ENCODE assay signal across 8 cellular contexts in the genomic region with DNA sequence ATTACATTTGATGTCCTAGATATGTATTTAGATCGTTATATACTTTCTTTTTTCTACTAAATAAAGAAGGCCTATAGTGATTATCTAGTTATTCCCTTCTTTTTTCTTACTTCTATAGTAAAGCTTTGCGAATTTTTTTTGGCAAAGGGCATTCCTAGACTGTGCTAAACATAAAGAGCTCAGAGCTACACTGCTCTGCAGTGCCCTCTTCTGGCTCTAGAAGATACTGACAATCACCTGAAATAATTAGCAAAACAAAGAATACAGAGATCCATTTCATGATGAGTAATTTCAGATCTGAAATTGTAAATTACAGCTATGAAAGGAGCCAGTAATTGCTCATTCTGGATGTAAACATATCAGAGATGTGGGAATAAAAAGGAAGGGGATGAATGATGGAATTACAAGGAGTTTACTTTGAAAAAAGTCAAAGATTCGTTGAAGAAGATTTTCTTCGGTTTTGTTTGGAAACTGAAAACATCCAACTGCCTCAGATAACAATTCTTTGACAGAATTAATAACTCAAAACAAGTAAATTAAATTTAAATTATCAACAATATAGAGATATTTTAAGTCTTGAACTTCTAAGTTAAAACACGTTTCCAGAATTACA.
DNase-seq lines count a peak whose midpoint lies in the region; ATAC-seq and TF ChIP-seq lines count a peak whose summit lies in the region.

No MANE protein-coding gene starts in this region.

- no peaks in the 10 kb centered on the region for H3K36me3 Mint-ChIP-seq in T-cell

- peaks cover 5 to 11% of the 10 kb centered on the region in 2 donors for H3K27me3 Mint-ChIP-seq in T-cell

- no peak overlapping the region for H3K4me3 Mint-ChIP-seq in T-cell

- no peak overlapping the region for H3K9ac ChIP-seq in MM.1S (ENCODE audit: low read length)

- no peaks in the 10 kb centered on the region for H3K9me2 ChIP-seq in MM.1S (replicated peaks; ENCODE audit: insufficient read depth, low read length)

- DNase-seq in A673 (ENCODE audit: low spot score) (peak; percentile 71), GM06990 (ENCODE audit: extremely low read depth, insufficient read length) (no peak), HCEC 1CT (peak; percentile 48), MM.1S (peak; percentile 56), T-cell (peak in 10 of 34 experiments; percentile 2 to 14 (median 2)), fibroblast of mammary gland (ENCODE audit: low read depth) (peak; percentile 61), osteoblast (ENCODE audit: insufficient read length, low spot score, missing footprints) (no peak)
- DNase-seq in activated CD4-positive, CD25-positive, alpha-beta regulatory T cell (lab: John Stamatoyannopoulos, UW) = no peak

- intact Hi-C loops in A673 (cut with micrococcal nuclease; ENCODE audit: unreplicated experiment) = loop anchor here (2.0 to 10.0 kb wide), 4 partner anchors 406 to 1471 kb away; no protein-coding TSS in a partner anchor

- H3K36me3 ChIP-seq in A673 (ENCODE audit: insufficient read depth, low read length, poor library complexity, severe bottlenecking) (no peaks in the 10 kb centered on the region), GM06990 (ENCODE audit: control insufficient read depth, insufficient read depth, low read length) (no peaks in the 10 kb centered on the region), MM.1S (replicated peaks; ENCODE audit: insufficient read depth, low read length) (no peaks in the 10 kb centered on the region), osteoblast (ENCODE audit: insufficient read depth, low read length) (no peaks in the 10 kb centered on the region)

- H3K4me2 ChIP-seq in MM.1S (ENCODE audit: low read depth, low read length) = no peak overlapping the region
- H3K4me2 ChIP-seq in osteoblast (ENCODE audit: insufficient read depth, low read length) = no peak overlapping the region

- H3K27ac Mint-ChIP-seq in T-cell = no peak overlapping the region

- POLR2A ChIA-PET in A673 (lab: Charles Lee; ENCODE audit: low non-redundant PET) = interaction anchor here (0.7 kb wide), 1 partner anchor 224 kb away, joined by 3 read pairs; no protein-coding TSS in a partner anchor
- POLR2A ChIA-PET in T-cell (lab: Charles Lee) = no interaction called here

- BruUV-seq in A673 (replicated peaks; lab: Mats Ljungman, UMichigan) = no TSS peak

- no peaks in the 10 kb centered on the region for H3K79me2 ChIP-seq in MM.1S (ENCODE audit: low read length)
- H3K79me2 ChIP-seq in osteoblast (ENCODE audit: insufficient read depth, low read length) = no peaks in the 10 kb centered on the region

- H3K4me1 ChIP-seq in A673 (ENCODE audit: insufficient read depth, low read length, poor library complexity, severe bottlenecking) (no peaks in the 10 kb centered on the region), MM.1S (ENCODE audit: low read length) (no peaks in the 10 kb centered on the region), osteoblast (ENCODE audit: insufficient read depth, low read length) (no peaks in the 10 kb centered on the region)

- no peaks in the 10 kb centered on the region for H3F3A ChIP-seq in MM.1S (ENCODE audit: insufficient read depth, low read length)

- H3K4me3 ChIP-seq in A673 (ENCODE audit: low read depth, low read length, poor library complexity, severe bottlenecking) (no peak overlapping the region), GM06990 (replicated peaks; ENCODE audit: low read depth, low read length) (no peak overlapping the region), MM.1S (ENCODE audit: low read length) (no peak overlapping the region), fibroblast of mammary gland (ENCODE audit: control insufficient read depth, low read depth, low read length) (no peak overlapping the region), osteoblast (ENCODE audit: insufficient read depth, low read length) (no peak overlapping the region)

- no peaks in the 10 kb centered on the region for H4K20me1 ChIP-seq in MM.1S (ENCODE audit: insufficient read depth, low read length)
- H4K20me1 ChIP-seq in osteoblast (ENCODE audit: insufficient read depth, low read length) = no peaks in the 10 kb centered on the region

- no peaks in the 10 kb centered on the region for H3K4me1 Mint-ChIP-seq in T-cell

- no peak overlapping the region for H2AFZ ChIP-seq in MM.1S (ENCODE audit: low read length)
- H2AFZ ChIP-seq in osteoblast (ENCODE audit: low read length) = no peak overlapping the region

- CTCF ChIA-PET in A673 (lab: Charles Lee) = interaction anchor here (0.5 to 1.6 kb wide), 7 partner anchors 10 to 1417 kb away, joined by 3 to 8 read pairs (median 4); no protein-coding TSS in a partner anchor
- CTCF ChIA-PET in T-cell (lab: Charles Lee) = interaction anchor here (0.6 to 2.0 kb wide), 13 partner anchors 9 to 1522 kb away, joined by 3 to 24 read pairs (median 3); no protein-coding TSS in a partner anchor

- no peak overlapping the region for H3K27ac ChIP-seq in A673 (ENCODE audit: low read depth, low read length, poor library complexity, severe bottlenecking)
- H3K27ac ChIP-seq in MM.1S (ENCODE audit: low read length) = no peak overlapping the region
- no peak overlapping the region for H3K27ac ChIP-seq in osteoblast (ENCODE audit: low read depth, low read length)

- TF ChIP-seq CTCF in A673 (conservative IDR thresholded peaks at IDR 0.05; ENCODE audit: low read depth, low read length) (peak; percentile 86), GM06990 (IDR thresholded peaks at IDR 0.05; ENCODE audit: insufficient read depth, low read length, poor library complexity, severe bottlenecking) (peak; percentile 80), MM.1S (IDR thresholded peaks at IDR 0.05; ENCODE audit: low read length) (peak; percentile 81), fibroblast of mammary gland (conservative IDR thresholded peaks at IDR 0.05; ENCODE audit: control insufficient read depth, insufficient read depth, low read depth, low read length) (peak; percentile 86), osteoblast (IDR thresholded peaks at IDR 0.05; ENCODE audit: extremely low read depth, low read depth, low read length) (peak; percentile 84)

- no peaks in the 10 kb centered on the region for H3K9me3 Mint-ChIP-seq in T-cell

- H3K27me3 ChIP-seq in A673 (replicated peaks; ENCODE audit: insufficient read depth, low read depth, low read length, poor library complexity) = peaks cover 8% of the 10 kb centered on the region
- no peaks in the 10 kb centered on the region for H3K27me3 ChIP-seq in GM06990 (replicated peaks; ENCODE audit: control insufficient read depth, insufficient read depth, low read length)
- H3K27me3 ChIP-seq in MM.1S (replicated peaks; ENCODE audit: insufficient read depth, low read length) = no peaks in the 10 kb centered on the region
- H3K27me3 ChIP-seq in osteoblast (ENCODE audit: insufficient read depth, low read length) = no peaks in the 10 kb centered on the region

- ATAC-seq in T-cell (replicated peaks in 1 of 4) = peak; percentile 46 to 70 (median 57)

- H3K9me3 ChIP-seq in A673 (ENCODE audit: low read depth, low read length, poor library complexity, severe bottlenecking) = no peaks in the 10 kb centered on the region
- no peaks in the 10 kb centered on the region for H3K9me3 ChIP-seq in MM.1S (replicated peaks; ENCODE audit: insufficient read depth, low read length)
- no peaks in the 10 kb centered on the region for H3K9me3 ChIP-seq in osteoblast (ENCODE audit: low read depth, low read length)

Comparison
In these comparisons a context has a peak if more than half of its experiments do, and no peak if none do; other contexts are left out.
1. DNase-seq: peak in A673 (single experiment), HCEC 1CT (single experiment), MM.1S (single experiment) and fibroblast of mammary gland (single experiment); none in GM06990 (single experiment), osteoblast (single experiment) and activated CD4-positive, CD25-positive, alpha-beta regulatory T cell (0 of 4).
2. Peak in every context shown above with its lines, with median percentiles within 50 percentile points of each other: CTCF ChIP-seq.